ENCODE assay signal across 1 cellular context in the genomic region with DNA sequence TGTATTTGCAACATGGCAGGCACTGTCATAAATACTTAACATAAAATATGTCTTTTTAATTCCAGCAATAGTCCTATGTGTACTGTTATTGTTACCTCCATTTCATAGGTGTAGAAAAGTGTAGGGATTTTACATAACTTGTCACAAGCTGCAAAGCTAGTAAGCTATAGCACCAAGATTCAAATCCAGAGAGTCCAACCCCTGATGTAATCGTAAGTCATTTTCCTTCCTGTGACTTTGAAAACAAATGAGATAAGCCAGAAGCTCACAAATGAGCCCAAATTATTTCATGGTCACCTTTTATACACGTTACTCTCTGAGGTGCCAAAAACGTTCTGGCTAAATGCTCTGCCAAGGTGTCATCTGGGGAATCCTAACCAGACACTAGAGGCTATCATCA.
TF ChIP-seq lines count a peak whose summit lies in the region.

No MANE protein-coding gene starts in this region.

TF ChIP-seq in K562, 482 proteins besides CTCF, POLR2A, EP300 and RAD21:
- TF ChIP-seq MEIS2 (IDR thresholded peaks at IDR 0.05; ENCODE audit: partially characterized antibody) (peak; percentile 46), JUN (IDR thresholded peaks at IDR 0.05; ENCODE audit: borderline replicate concordance, low read depth, low read length) (0 out of 2 replicates have a peak, but pooled peaks have one; percentile 39), JUN (CRISPR knock-in tag; IDR thresholded peaks at IDR 0.05; ENCODE audit: borderline replicate concordance) (no peak), LEF1 (IDR thresholded peaks at IDR 0.05) (0 out of 2 replicates have a peak, but pooled peaks have one; percentile 22), ARID1B (IDR thresholded peaks at IDR 0.05) (0 out of 2 replicates have a peak, but pooled peaks have one; percentile 15), CEBPG (CRISPR knock-in tag; IDR thresholded peaks at IDR 0.05) (peak; percentile 42; the same call in 1 of the 2 replicates), CEBPG (tag; conservative IDR thresholded peaks at IDR 0.05 in 1 of 2, IDR thresholded peaks at IDR 0.05 in 1 of 2) (peak in 1 of 2 experiments; percentile 52; a peak in 1 of 4 replicates), DPF2 (IDR thresholded peaks at IDR 0.05) (0 out of 2 replicates have a peak, but pooled peaks have one; percentile 32), PKNOX1 (IDR thresholded peaks at IDR 0.05) (peak; percentile 23; the same call in 1 of the 2 replicates), CREB1 (IDR thresholded peaks at IDR 0.05) (no peak), CREB1 (CRISPR knock-in tag; IDR thresholded peaks at IDR 0.05) (no peak), ZNF431 (CRISPR knock-in tag; IDR thresholded peaks at IDR 0.05) (no peak)
- TF ChIP-seq, protein P1, sequence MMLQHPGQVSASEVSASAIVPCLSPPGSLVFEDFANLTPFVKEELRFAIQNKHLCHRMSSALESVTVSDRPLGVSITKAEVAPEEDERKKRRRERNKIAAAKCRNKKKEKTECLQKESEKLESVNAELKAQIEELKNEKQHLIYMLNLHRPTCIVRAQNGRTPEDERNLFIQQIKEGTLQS (IDR thresholded peaks at IDR 0.05): peak; percentile 58; the same call in 1 of the 2 replicates
- TF ChIP-seq, protein P1 (CRISPR knock-in tag; conservative IDR thresholded peaks at IDR 0.05): no peak
- TF ChIP-seq, protein P2, sequence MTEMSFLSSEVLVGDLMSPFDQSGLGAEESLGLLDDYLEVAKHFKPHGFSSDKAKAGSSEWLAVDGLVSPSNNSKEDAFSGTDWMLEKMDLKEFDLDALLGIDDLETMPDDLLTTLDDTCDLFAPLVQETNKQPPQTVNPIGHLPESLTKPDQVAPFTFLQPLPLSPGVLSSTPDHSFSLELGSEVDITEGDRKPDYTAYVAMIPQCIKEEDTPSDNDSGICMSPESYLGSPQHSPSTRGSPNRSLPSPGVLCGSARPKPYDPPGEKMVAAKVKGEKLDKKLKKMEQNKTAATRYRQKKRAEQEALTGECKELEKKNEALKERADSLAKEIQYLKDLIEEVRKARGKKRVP (CRISPR knock-in tag; IDR thresholded peaks at IDR 0.05): 0 out of 2 replicates have a peak, but pooled peaks have one; percentile 49
- TF ChIP-seq, protein P3, sequence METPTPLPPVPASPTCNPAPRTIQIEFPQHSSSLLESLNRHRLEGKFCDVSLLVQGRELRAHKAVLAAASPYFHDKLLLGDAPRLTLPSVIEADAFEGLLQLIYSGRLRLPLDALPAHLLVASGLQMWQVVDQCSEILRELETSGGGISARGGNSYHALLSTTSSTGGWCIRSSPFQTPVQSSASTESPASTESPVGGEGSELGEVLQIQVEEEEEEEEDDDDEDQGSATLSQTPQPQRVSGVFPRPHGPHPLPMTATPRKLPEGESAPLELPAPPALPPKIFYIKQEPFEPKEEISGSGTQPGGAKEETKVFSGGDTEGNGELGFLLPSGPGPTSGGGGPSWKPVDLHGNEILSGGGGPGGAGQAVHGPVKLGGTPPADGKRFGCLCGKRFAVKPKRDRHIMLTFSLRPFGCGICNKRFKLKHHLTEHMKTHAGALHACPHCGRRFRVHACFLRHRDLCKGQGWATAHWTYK (CRISPR knock-in tag; IDR thresholded peaks at IDR 0.05): no peak
- TF ChIP-seq, protein P4, sequence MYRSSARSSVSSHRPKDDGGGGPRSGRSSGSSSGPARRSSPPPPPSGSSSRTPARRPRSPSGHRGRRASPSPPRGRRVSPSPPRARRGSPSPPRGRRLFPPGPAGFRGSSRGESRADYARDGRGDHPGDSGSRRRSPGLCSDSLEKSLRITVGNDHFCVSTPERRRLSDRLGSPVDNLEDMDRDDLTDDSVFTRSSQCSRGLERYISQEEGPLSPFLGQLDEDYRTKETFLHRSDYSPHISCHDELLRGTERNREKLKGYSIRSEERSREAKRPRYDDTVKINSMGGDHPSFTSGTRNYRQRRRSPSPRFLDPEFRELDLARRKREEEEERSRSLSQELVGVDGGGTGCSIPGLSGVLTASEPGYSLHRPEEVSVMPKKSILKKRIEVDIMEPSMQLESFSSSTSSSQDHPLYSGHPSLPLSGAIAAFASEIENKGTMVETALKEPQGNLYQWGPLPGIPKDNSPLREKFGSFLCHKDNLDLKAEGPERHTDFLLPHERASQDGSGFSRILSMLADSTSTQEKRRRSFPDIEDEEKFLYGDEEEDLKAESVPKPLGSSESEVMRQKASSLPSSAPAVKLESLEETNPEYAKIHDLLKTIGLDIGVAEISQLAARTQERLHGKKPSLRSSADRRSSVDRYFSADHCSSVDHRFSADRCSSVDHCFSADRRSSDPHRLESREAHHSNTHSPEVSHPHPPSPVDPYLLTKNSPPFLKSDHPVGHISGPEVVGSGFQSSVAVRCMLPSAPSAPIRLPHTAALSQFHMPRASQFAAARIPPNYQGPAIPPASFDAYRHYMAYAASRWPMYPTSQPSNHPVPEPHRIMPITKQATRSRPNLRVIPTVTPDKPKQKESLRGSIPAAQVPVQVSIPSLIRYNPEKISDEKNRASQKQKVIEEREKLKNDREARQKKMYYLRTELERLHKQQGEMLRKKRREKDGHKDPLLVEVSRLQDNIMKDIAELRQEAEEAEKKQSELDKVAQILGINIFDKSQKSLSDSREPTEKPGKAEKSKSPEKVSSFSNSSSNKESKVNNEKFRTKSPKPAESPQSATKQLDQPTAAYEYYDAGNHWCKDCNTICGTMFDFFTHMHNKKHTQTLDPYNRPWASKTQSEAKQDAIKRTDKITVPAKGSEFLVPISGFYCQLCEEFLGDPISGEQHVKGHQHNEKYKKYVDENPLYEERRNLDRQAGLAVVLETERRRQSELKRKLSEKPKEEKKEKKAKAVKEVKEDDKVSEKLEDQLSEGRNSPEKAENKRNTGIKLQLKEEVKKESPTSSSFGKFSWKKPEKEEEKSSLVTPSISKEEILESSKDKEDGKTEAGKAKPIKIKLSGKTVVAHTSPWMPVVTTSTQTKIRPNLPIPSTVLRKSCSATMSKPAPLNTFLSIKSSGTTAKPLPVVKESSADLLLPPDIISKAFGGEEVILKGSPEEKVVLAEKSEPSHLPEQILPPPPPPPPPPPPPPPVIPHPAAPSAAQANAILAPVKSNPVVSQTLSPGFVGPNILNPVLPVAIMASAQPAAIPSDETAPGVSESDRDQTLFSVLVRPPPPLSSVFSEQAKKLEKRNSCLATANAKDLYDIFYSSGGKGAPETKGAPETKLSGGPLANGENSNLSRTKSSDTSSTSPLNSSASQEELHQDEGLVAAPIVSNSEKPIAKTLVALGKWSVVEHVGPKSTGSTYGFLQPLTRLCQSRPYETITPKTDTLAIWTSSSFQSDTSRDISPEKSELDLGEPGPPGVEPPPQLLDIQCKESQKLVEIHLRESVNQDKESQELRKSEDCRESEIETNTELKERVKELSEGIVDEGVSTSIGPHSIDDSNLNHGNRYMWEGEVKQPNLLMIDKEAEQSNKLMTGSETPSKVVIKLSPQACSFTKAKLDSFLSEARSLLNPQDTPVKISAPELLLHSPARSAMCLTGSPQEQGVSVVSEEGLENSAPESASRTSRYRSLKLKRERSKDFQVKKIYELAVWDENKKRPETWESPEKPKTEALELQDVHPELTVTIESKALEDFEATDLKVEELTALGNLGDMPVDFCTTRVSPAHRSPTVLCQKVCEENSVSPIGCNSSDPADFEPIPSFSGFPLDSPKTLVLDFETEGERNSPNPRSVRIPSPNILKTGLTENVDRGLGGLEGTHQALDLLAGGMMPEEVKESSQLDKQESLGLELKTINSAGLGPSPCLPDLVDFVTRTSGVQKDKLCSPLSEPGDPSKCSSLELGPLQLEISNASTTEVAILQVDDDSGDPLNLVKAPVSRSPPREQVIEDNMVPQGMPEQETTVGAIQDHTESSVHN (IDR thresholded peaks at IDR 0.05; ENCODE audit: borderline replicate concordance in 1 of 2, low read depth in 1 of 2): no peak
TF ChIP-seq in K562: peak in this region for 9.
